ENCODE assay signal across 7 cellular contexts in genomic region chr5:55691265-55692105, GRCh38. TPM values are rescaled to one million over a fixed set of nuclear protein-coding genes. Genes with fewer than 3 reads are reported as not detected.
DNase-seq lines count a peak whose midpoint lies in the region; ATAC-seq and TF ChIP-seq lines count a peak whose summit lies in the region.

No MANE protein-coding gene starts in this region.

- CTCF ChIA-PET in activated B cell treated with CpG ODN at 0.5 μM for 24 hours (lab: Charles Lee), result interaction anchor here (0.6 to 3.5 kb wide), 21 partner anchors 9 to 520 kb away, joined by 3 to 18 read pairs (median 3); no protein-coding TSS in a partner anchor

- H3K36me3 ChIP-seq in heart right ventricle, result peaks cover 0 to 16% (median 0%) of the 10 kb centered on the region in 9 donors

- H3K4me3 ChIP-seq in heart right ventricle, result peak overlapping the region in 3 of 10 donors; percentile 11 to 19 (median 19)

- ATAC-seq in activated B cell treated with CpG ODN at 0.5 μM for 24 hours (ENCODE audit: low read depth), result peak; percentile 58
- peak; percentile 65 to 86 (median 73) for ATAC-seq in heart right ventricle
- peak; percentile 81 for ATAC-seq in sciatic nerve
- no peak for ATAC-seq in HG03571 (IDR thresholded peaks at IDR 0.05; ENCODE audit: unreplicated experiment)
- ATAC-seq in GM21737 (IDR thresholded peaks at IDR 0.05; ENCODE audit: unreplicated experiment), result no peak

- DNase-seq in NCI-H146 treated with DMSO at 0.1 percent for 48 hours (lab: John Stamatoyannopoulos, UW; ENCODE audit: unreplicated experiment), result peak; percentile 52
- no peak for DNase-seq in activated B cell treated with CpG ODN at 0.5 μM for 24 hours
- no peak for DNase-seq in heart right ventricle
- DNase-seq in sciatic nerve (ENCODE audit: low spot score), result no peak

- H3K27me3 ChIP-seq in heart right ventricle, result no peaks in the 10 kb centered on the region

- 22 to 37% methylated on average over 2 of the region's 2 CpGs for WGBS in heart right ventricle, 2 donors

- peak overlapping the region in 6 of 10 donors; percentile 5 to 52 (median 30) for H3K27ac ChIP-seq in heart right ventricle

- H3K4me3 Mint-ChIP-seq in activated B cell treated with CpG ODN at 0.5 μM for 24 hours, result no peak overlapping the region

- peaks cover 6 to 34% (median 21%) of the 10 kb centered on the region in 9 donors for H3K4me1 ChIP-seq in heart right ventricle

- no peaks in the 10 kb centered on the region for H3K9me3 Mint-ChIP-seq in activated B cell treated with CpG ODN at 0.5 μM for 24 hours

- intact Hi-C loops in activated B cell treated with CpG ODN at 0.5 μM for 24 hours (cut with micrococcal nuclease), result loop anchor here (1.0 to 5.0 kb wide), 5 partner anchors 284 to 519 kb away; no protein-coding TSS in a partner anchor
- intact Hi-C loops in heart right ventricle (cut with DNase I), result loop anchor here (1.0 to 10.0 kb wide), 13 partner anchors 89 to 517 kb away; partner anchors contain the start of genes PLPP1 (in 3 of the 10) and CDC20B (in 1 of the 10)
- intact Hi-C loops in sciatic nerve (cut with DNase I), result loop anchor here (5.0 to 10.0 kb wide), 2 partner anchors 274 to 347 kb away; no protein-coding TSS in a partner anchor

- POLR2A ChIA-PET in activated B cell treated with CpG ODN at 0.5 μM for 24 hours (lab: Charles Lee), result interaction anchor here (0.6 to 0.8 kb wide), 2 partner anchors 217 to 347 kb away, joined by 3 to 4 read pairs; no protein-coding TSS in a partner anchor

- H3K27ac Mint-ChIP-seq in activated B cell treated with CpG ODN at 0.5 μM for 24 hours, result no peak overlapping the region

- TF ChIP-seq CTCF in GM12872 (IDR thresholded peaks at IDR 0.05; ENCODE audit: insufficient read depth, low read depth, low read length) (peak; percentile 33; the same call in 2 of the 3 replicates), activated B cell treated with CpG ODN at 0.5 μM for 24 hours (IDR thresholded peaks at IDR 0.05) (peak; percentile 26), heart right ventricle (IDR thresholded peaks at IDR 0.05) (peak; percentile 42 to 83 (median 72))

- H3K36me3 Mint-ChIP-seq in activated B cell treated with CpG ODN at 0.5 μM for 24 hours (ENCODE audit: low read depth), result peaks cover 9% of the 10 kb centered on the region

- no peaks in the 10 kb centered on the region for H3K27me3 Mint-ChIP-seq in activated B cell treated with CpG ODN at 0.5 μM for 24 hours

- no peaks in the 10 kb centered on the region for H3K9me3 ChIP-seq in heart right ventricle

- peaks cover 5% of the 10 kb centered on the region for H3K4me1 Mint-ChIP-seq in activated B cell treated with CpG ODN at 0.5 μM for 24 hours

RNA-seq across cellular contexts. Expression of gene SLC38A9, which starts 20.6 kb away (rescaled TPM):
- total RNA-seq in activated B cell treated with CpG ODN at 0.5 μM for 24 hours (26.6 and 29.9 TPM in 2 replicates), heart right ventricle (1 to 10 TPM; 5.2 to 9.1 (median 6.8) TPM), sciatic nerve (29.2 TPM)
- 1 to 10 TPM; 3.6 to 9.7 TPM for polyA plus RNA-seq in heart right ventricle

RNA-seq across cellular contexts. Expression of gene DDX4, which starts 46.4 kb away (rescaled TPM):
- not detected in 2 replicates for total RNA-seq in activated B cell treated with CpG ODN at 0.5 μM for 24 hours
- total RNA-seq in heart right ventricle, result not detected
- polyA plus RNA-seq in heart right ventricle, result not detected
- not detected for total RNA-seq in sciatic nerve

Comparison
In these comparisons a context has a peak if more than half of its experiments do, and no peak if none do; other contexts are left out.
1. ATAC-seq: peak in activated B cell treated with CpG ODN at 0.5 μM for 24 hours (single experiment), heart right ventricle (8 of 8) and sciatic nerve (single experiment); none in HG03571 (single experiment) and GM21737 (single experiment).
2. Peak in every context shown above with its lines, with median percentiles within 50 percentile points of each other: CTCF ChIP-seq.